Comparison of ENCODE assay signal across 27 cellular contexts in the genomic region with DNA sequence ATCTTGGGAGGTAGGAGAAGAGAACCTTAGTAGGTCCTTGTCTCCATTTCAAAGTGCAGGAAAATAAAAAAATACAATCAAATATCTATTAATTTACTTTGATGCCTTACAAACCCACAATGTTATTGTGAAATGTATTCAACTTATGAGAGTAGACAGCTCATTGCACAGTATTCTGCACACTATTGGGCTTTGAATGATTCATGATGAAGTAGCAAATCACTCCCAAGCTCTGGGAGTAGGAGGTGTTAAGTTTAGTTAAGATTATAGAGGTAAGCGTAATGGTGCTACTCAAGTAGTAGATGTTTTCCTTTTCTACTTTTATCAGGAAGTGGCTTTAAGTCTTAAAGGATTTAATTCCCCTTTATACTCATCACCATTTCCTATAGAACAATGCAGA. TPM values are rescaled to one million over a fixed set of nuclear protein-coding genes. Genes with fewer than 3 reads are reported as not detected.
"Had no signal": no experiment of that assay in that cellular context is flagged by ENCODE, and none has a peak within 500 bp of the region (broad histone marks: within the 10 kb centered on the region; RNA-seq: fewer than 3 reads in every experiment).

No MANE protein-coding gene starts in this region.

- H3K4me3 ChIP-seq: colonic mucosa, esophagus squamous epithelium, gastrocnemius medialis, heart right ventricle, left lung, lower lobe of right lung had no signal

- DNase-seq: colonic mucosa; cortex of kidney; effector CD8-positive, alpha-beta T cell; effector memory CD8-positive, alpha-beta T cell; endodermal cell; esophagus squamous epithelium; foreskin fibroblast; foreskin melanocyte; gastrocnemius medialis; glutamatergic neuron; head of caudate nucleus; heart right ventricle; hippocampal formation; left cardiac atrium; left lung; left ventricle myocardium superior; lower lobe of right lung; mesendoderm; midbrain had no signal

RNA-seq across cellular contexts. Expression of a gene that starts 32.8 kb away (rescaled TPM):
- total RNA-seq: colonic mucosa, dermis microvascular lymphatic vessel endothelial cell, endodermal cell, epithelial cell of proximal tubule, gastrocnemius medialis, glomerular endothelial cell, heart right ventricle, kidney epithelial cell, left cardiac atrium, left lung, left ventricle myocardium superior, lower leg skin, lower lobe of right lung, lung microvascular endothelial cell, mononuclear cell, mucosa of gallbladder had no signal
